ENCODE assay signal across 13 cellular contexts in genomic region chr3:44816334-44816733, GRCh38. TPM values are rescaled to one million over a fixed set of nuclear protein-coding genes. Genes with fewer than 3 reads are reported as not detected.
"Had no signal": no experiment of that assay in that cellular context is flagged by ENCODE, and none has a peak within 500 bp of the region (broad histone marks: within the 10 kb centered on the region; RNA-seq: fewer than 3 reads in every experiment).

No MANE protein-coding gene starts in this region.

RNA-seq across cellular contexts. Expression of gene TGM4, which starts 58.1 kb away (rescaled TPM):
- total RNA-seq: activated B cell treated with CpG ODN at 0.5 μM for 24 hours; activated CD4-positive, alpha-beta memory T cell treated with anti-CD3 and anti-CD28 coated beads for 36 hours; activated CD4-positive, alpha-beta memory T cell treated with anti-CD3 and anti-CD28 coated beads, Interleukin-2, amount 10 ng/mL, durations not matched to agents 7 days and 5 days; activated CD4-positive, alpha-beta T cell treated with anti-CD3 and anti-CD28 coated beads for 36 hours; activated CD4-positive, alpha-beta T cell treated with anti-CD3 and anti-CD28 coated beads, Interleukin-2, amount 10 ng/mL, durations not matched to agents 24 days and 14 days; activated CD4-positive, alpha-beta T cell treated with anti-CD3 and anti-CD28 coated beads, Interleukin-2, amount 10 ng/mL, durations not matched to agents 7 days and 5 days; activated CD8-positive, alpha-beta memory T cell treated with anti-CD3 and anti-CD28 coated beads for 36 hours; activated CD8-positive, alpha-beta T cell treated with anti-CD3 and anti-CD28 coated beads for 36 hours; activated CD8-positive, alpha-beta T cell treated with anti-CD3 and anti-CD28 coated beads, Interleukin-2, amount 10 ng/mL, durations not matched to agents 7 days and 5 days; T-helper 1 cell treated with Interleukin-12 subunit alpha and Interleukin-12 subunit beta and Interleukin-4 antibody, amounts not matched to agents 30 ng/mL and 1 ng/mL, for 36 hours; T-helper 17 cell; T-helper 2 cell treated with Interferon-gamma antibody and Interleukin-4, amounts not matched to agents 100 ng/mL and 5 ng/mL, for 36 hours; WTC11 had no signal
